15 cellular contexts compared by ENCODE assay signal in the genomic region with DNA sequence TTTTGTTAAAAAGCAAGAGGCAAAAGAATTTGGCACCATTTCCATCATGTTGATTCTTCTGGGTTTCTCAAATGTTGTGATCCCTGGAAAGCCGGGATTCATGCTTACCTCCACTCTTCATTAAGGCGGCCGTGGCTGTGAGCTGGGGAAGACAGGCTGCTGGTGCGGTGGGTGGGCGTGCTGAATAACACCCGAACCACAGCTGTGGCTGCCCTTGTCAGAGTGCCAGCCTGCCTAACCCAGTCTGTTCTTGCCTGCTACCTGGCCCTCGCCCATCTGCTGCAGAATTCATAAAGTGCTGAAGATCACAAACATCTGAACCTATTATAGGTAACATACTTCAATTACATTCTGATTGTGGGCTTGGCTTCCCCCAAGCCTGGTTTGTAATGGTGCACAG.
A peak's percentile ranks its signal among the peaks of the same experiment; 100 is the strongest.
DNase-seq lines count a peak whose midpoint lies in the region; ATAC-seq, FAIRE-seq and TF ChIP-seq lines count a peak whose summit lies in the region.
"Had no signal": no experiment of that assay in that cellular context is flagged by ENCODE, and none has a peak within 500 bp of the region (broad histone marks: within the 10 kb centered on the region; RNA-seq: fewer than 3 reads in every experiment).

No MANE protein-coding gene starts in this region.

- FAIRE-seq in urothelium cell line (lab: Jason Lieb, UNC) = no peak
- no peak for FAIRE-seq in frontal cortex (lab: Jason Lieb, UNC)

- peak overlapping the region; percentile 38 for H3K9ac ChIP-seq in Loucy (ENCODE audit: low read depth, low read length, poor library complexity, severe bottlenecking)

- no peaks in the 10 kb centered on the region for H3K9me3 Mint-ChIP-seq in stimulated activated naive CD8-positive, alpha-beta T cell treated with anti-CD3 and anti-CD28 coated beads, Interleukin-15, amount 100 ng/mL, for 72 hours
- no peaks in the 10 kb centered on the region for H3K9me3 Mint-ChIP-seq in activated T-helper 17 cell treated with anti-CD3 and anti-CD28 coated beads, Interleukin-2, amount 50 U/mL, for 72 hours
- H3K9me3 Mint-ChIP-seq: activated B cell treated with CpG ODN at 0.5 μM for 24 hours; stimulated activated naive B cell treated with anti-CD40 and anti-IgM and Interleukin-4, amounts not matched to agents 10 μg/mL and 1 μg/mL and 100 μg/mL, for 72 hours; type B pancreatic cell had no signal

- peak; percentile 28 for ATAC-seq in stimulated activated naive CD8-positive, alpha-beta T cell treated with anti-CD3 and anti-CD28 coated beads, Interleukin-15, amount 100 ng/mL, for 72 hours
- no peak for ATAC-seq in stimulated activated naive CD8-positive, alpha-beta T cell treated with anti-CD3 and anti-CD28 coated beads, Interleukin-15, Interleukin-2, amounts not matched to agents 100 U/mL and 50 U/mL, for 24 hours
- no peak for ATAC-seq in activated T-helper 17 cell treated with anti-CD3 and anti-CD28 coated beads, Interleukin-2, amount 50 U/mL, for 72 hours (replicated peaks)
- ATAC-seq in GM21528 (IDR thresholded peaks at IDR 0.05; ENCODE audit: low FRiP score, unreplicated experiment) = no peak
- ATAC-seq: gastroesophageal sphincter; stimulated activated naive B cell treated with anti-CD40 and anti-IgM and Interleukin-4, amounts not matched to agents 10 μg/mL and 1 μg/mL and 100 μg/mL, for 72 hours had no signal

- no peak for TF ChIP-seq CTCF in Loucy (conservative IDR thresholded peaks at IDR 0.05; ENCODE audit: low read length)

- H3K4me2 ChIP-seq in Loucy (ENCODE audit: low read depth, low read length, poor library complexity, severe bottlenecking) = peak overlapping the region; percentile 74

- H3K36me3 ChIP-seq in Loucy (ENCODE audit: insufficient read depth, low read length) = no peaks in the 10 kb centered on the region
- H3K36me3 ChIP-seq: gastroesophageal sphincter had no signal

- peaks cover 17% of the 10 kb centered on the region for H3K4me1 Mint-ChIP-seq in stimulated activated naive CD8-positive, alpha-beta T cell treated with anti-CD3 and anti-CD28 coated beads, Interleukin-15, amount 100 ng/mL, for 72 hours
- peaks cover 14% of the 10 kb centered on the region for H3K4me1 Mint-ChIP-seq in activated T-helper 17 cell treated with anti-CD3 and anti-CD28 coated beads, Interleukin-2, amount 50 U/mL, for 72 hours
- H3K4me1 Mint-ChIP-seq: activated B cell treated with CpG ODN at 0.5 μM for 24 hours had no signal

- no peaks in the 10 kb centered on the region for H3K9me2 ChIP-seq in Loucy (replicated peaks; ENCODE audit: low read depth, low read length)

- no peak for DNase-seq in stimulated activated naive CD8-positive, alpha-beta T cell treated with anti-CD3 and anti-CD28 coated beads, Interleukin-15, amount 100 ng/mL, for 72 hours
- DNase-seq in stimulated activated naive CD8-positive, alpha-beta T cell treated with anti-CD3 and anti-CD28 coated beads, Interleukin-15, Interleukin-2, amounts not matched to agents 100 U/mL and 50 U/mL, for 24 hours = no peak
- DNase-seq in stimulated activated CD4-positive, alpha-beta T cell treated with anti-CD3 and anti-CD28 coated beads, Interleukin-1b, Interleukin-23, amount 100 ng/mL, for 48 hours = no peak
- DNase-seq in urothelium cell line (ENCODE audit: low spot score) (no peak), frontal cortex (ENCODE audit: low spot score in 2 of 2) (no peak)
- DNase-seq: activated B cell treated with CpG ODN at 0.5 μM for 24 hours; Kasumi-1; NCI-H1436; NCI-H446 treated with DMSO at 0.1 percent for 48 hours; stimulated activated naive B cell treated with anti-CD40 and anti-IgM and Interleukin-4, amounts not matched to agents 10 μg/mL and 1 μg/mL and 100 μg/mL, for 72 hours had no signal

- H3K4me1 ChIP-seq in Loucy (ENCODE audit: insufficient read depth, low read length, poor library complexity, severe bottlenecking) = peaks cover 9% of the 10 kb centered on the region
- H3K4me1 ChIP-seq: gastroesophageal sphincter had no signal

- H3K4me3 ChIP-seq in Loucy (ENCODE audit: low read length, poor library complexity, severe bottlenecking) = peak overlapping the region; percentile 65
- H3K4me3 ChIP-seq: gastroesophageal sphincter had no signal

- H2AFZ ChIP-seq in Loucy (ENCODE audit: low read length) = peak overlapping the region; percentile 95

- no peaks in the 10 kb centered on the region for H3K36me3 Mint-ChIP-seq in activated T-helper 17 cell treated with anti-CD3 and anti-CD28 coated beads, Interleukin-2, amount 50 U/mL, for 72 hours (ENCODE audit: low read depth)
- H3K36me3 Mint-ChIP-seq: stimulated activated naive B cell treated with anti-CD40 and anti-IgM and Interleukin-4, amounts not matched to agents 10 μg/mL and 1 μg/mL and 100 μg/mL, for 72 hours; type B pancreatic cell had no signal

- H4K20me1 ChIP-seq in Loucy (ENCODE audit: insufficient read depth, low read length, poor library complexity, severe bottlenecking) = no peaks in the 10 kb centered on the region

- no peak overlapping the region for H3K27ac Mint-ChIP-seq in stimulated activated naive CD8-positive, alpha-beta T cell treated with anti-CD3 and anti-CD28 coated beads, Interleukin-15, amount 100 ng/mL, for 72 hours
- peak overlapping the region; percentile 64 for H3K27ac Mint-ChIP-seq in activated T-helper 17 cell treated with anti-CD3 and anti-CD28 coated beads, Interleukin-2, amount 50 U/mL, for 72 hours
- H3K27ac Mint-ChIP-seq: activated B cell treated with CpG ODN at 0.5 μM for 24 hours; stimulated activated naive B cell treated with anti-CD40 and anti-IgM and Interleukin-4, amounts not matched to agents 10 μg/mL and 1 μg/mL and 100 μg/mL, for 72 hours; type B pancreatic cell had no signal

- no peaks in the 10 kb centered on the region for H3K79me2 ChIP-seq in Loucy (ENCODE audit: insufficient read depth, low read length)

- no peaks in the 10 kb centered on the region for H3K9me3 ChIP-seq in Loucy (ENCODE audit: insufficient read depth, low read depth, low read length)
- H3K9me3 ChIP-seq: gastroesophageal sphincter had no signal

- no peak overlapping the region for H3K4me3 Mint-ChIP-seq in stimulated activated naive CD8-positive, alpha-beta T cell treated with anti-CD3 and anti-CD28 coated beads, Interleukin-15, amount 100 ng/mL, for 72 hours
- H3K4me3 Mint-ChIP-seq in activated T-helper 17 cell treated with anti-CD3 and anti-CD28 coated beads, Interleukin-2, amount 50 U/mL, for 72 hours = peak overlapping the region; percentile 75
- H3K4me3 Mint-ChIP-seq: activated B cell treated with CpG ODN at 0.5 μM for 24 hours; stimulated activated naive B cell treated with anti-CD40 and anti-IgM and Interleukin-4, amounts not matched to agents 10 μg/mL and 1 μg/mL and 100 μg/mL, for 72 hours; type B pancreatic cell had no signal

- H3K27me3 ChIP-seq in Loucy (ENCODE audit: insufficient read depth, low read length, poor library complexity, severe bottlenecking) = no peaks in the 10 kb centered on the region

- peaks cover 18% of the 10 kb centered on the region for H3K27me3 Mint-ChIP-seq in stimulated activated naive CD8-positive, alpha-beta T cell treated with anti-CD3 and anti-CD28 coated beads, Interleukin-15, amount 100 ng/mL, for 72 hours
- H3K27me3 Mint-ChIP-seq in activated T-helper 17 cell treated with anti-CD3 and anti-CD28 coated beads, Interleukin-2, amount 50 U/mL, for 72 hours = peaks cover 10% of the 10 kb centered on the region

- no peaks in the 10 kb centered on the region for H3F3A ChIP-seq in Loucy (ENCODE audit: low read depth)
